Comparison of ENCODE assay signal across 9 cellular contexts in the genomic region with DNA sequence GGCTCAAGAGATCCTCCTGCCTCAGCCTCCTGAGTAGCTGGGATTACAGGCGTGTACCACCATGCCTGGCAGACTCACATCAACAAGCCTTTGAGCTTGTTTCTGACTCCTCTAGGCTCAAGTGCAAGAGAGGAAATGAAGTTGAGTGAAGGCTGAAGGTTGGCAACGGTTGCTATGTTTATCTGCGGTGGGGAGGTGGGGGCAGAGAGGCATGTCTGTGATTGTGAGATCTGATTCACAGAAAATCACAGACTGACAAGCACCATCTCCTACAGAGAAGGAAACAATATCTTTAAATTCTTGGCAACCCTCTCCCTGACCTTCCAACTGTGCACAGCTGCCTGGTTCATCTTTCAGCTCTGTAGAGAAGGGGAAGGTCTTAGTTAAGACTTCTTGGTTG. TPM values are rescaled to one million over a fixed set of nuclear protein-coding genes. Genes with fewer than 3 reads are reported as not detected.
DNase-seq lines count a peak whose midpoint lies in the region; ATAC-seq, FAIRE-seq and TF ChIP-seq lines count a peak whose summit lies in the region.
"Had no signal": no experiment of that assay in that cellular context is flagged by ENCODE, and none has a peak within 500 bp of the region (broad histone marks: within the 10 kb centered on the region; RNA-seq: fewer than 3 reads in every experiment).

No MANE protein-coding gene starts in this region.

- in situ Hi-C loops in GM13977 (cut with MboI; ENCODE audit: low pct_unique_long_range_greater_than_20kb, low sequenced_read_pairs, unreplicated experiment), result no loop called here

- no peaks in the 10 kb centered on the region for H3K27me3 ChIP-seq in lower lobe of right lung (ENCODE audit: low read depth)

- DNase-seq in GM13977 (ENCODE audit: low spot score), result peak; percentile 61
- DNase-seq in NCI-H2171 treated with DMSO at 0.1 percent for 48 hours (lab: John Stamatoyannopoulos, UW), result peak; percentile 78
- peak; percentile 75 for DNase-seq in activated T-cell treated with anti-CD3 and anti-CD28 coated beads, Interleukin-2, amount 50 U/mL, for 1 hour
- DNase-seq in lower lobe of right lung, result no peak
- DNase-seq in stimulated activated naive CD8-positive, alpha-beta T cell treated with anti-CD3 and anti-CD28 coated beads, Interleukin-15, amount 100 ng/mL, for 72 hours, result peak; percentile 63 to 76
- DNase-seq in H4 (ENCODE audit: low spot score), result no peak
- no peak for DNase-seq in HTR-8/SVneo (ENCODE audit: insufficient read length, low spot score)

- no peak overlapping the region for H3K4me3 ChIP-seq in lower lobe of right lung

- H3K9me3 ChIP-seq in lower lobe of right lung, result no peaks in the 10 kb centered on the region

- ATAC-seq in HG02610 (IDR thresholded peaks at IDR 0.05; ENCODE audit: unreplicated experiment), result peak; percentile 69
- peak; percentile 79 to 88 for ATAC-seq in lower lobe of right lung
- ATAC-seq in stimulated activated naive CD8-positive, alpha-beta T cell treated with anti-CD3 and anti-CD28 coated beads, Interleukin-15, amount 100 ng/mL, for 72 hours, result peak; percentile 99

- H3K4me3 Mint-ChIP-seq in stimulated activated naive CD8-positive, alpha-beta T cell treated with anti-CD3 and anti-CD28 coated beads, Interleukin-15, amount 100 ng/mL, for 72 hours, result peak overlapping the region; percentile 56 to 62
- H3K4me3 Mint-ChIP-seq: neural crest cell had no signal

- H3K27ac ChIP-seq in lower lobe of right lung, result no peak overlapping the region

- TF ChIP-seq CTCF in GM13977 (IDR thresholded peaks at IDR 0.05; ENCODE audit: extremely low read depth, insufficient read depth, missing control alignments), result no peak
- no peak for TF ChIP-seq CTCF in lower lobe of right lung (IDR thresholded peaks at IDR 0.05)

- peak overlapping the region; percentile 94 to 98 for H3K27ac Mint-ChIP-seq in stimulated activated naive CD8-positive, alpha-beta T cell treated with anti-CD3 and anti-CD28 coated beads, Interleukin-15, amount 100 ng/mL, for 72 hours

- H3K4me1 ChIP-seq in lower lobe of right lung, result peaks cover 8% of the 10 kb centered on the region

- peaks cover 39% of the 10 kb centered on the region for H3K4me1 Mint-ChIP-seq in stimulated activated naive CD8-positive, alpha-beta T cell treated with anti-CD3 and anti-CD28 coated beads, Interleukin-15, amount 100 ng/mL, for 72 hours

- no peaks in the 10 kb centered on the region for H3K36me3 ChIP-seq in lower lobe of right lung

- H3K9me3 Mint-ChIP-seq in stimulated activated naive CD8-positive, alpha-beta T cell treated with anti-CD3 and anti-CD28 coated beads, Interleukin-15, amount 100 ng/mL, for 72 hours, result no peaks in the 10 kb centered on the region
- H3K9me3 Mint-ChIP-seq: neural crest cell had no signal

- H3K27me3 Mint-ChIP-seq in stimulated activated naive CD8-positive, alpha-beta T cell treated with anti-CD3 and anti-CD28 coated beads, Interleukin-15, amount 100 ng/mL, for 72 hours, result no peaks in the 10 kb centered on the region

- intact Hi-C loops in lower lobe of right lung (cut with DNase I), result no loop called here

- FAIRE-seq in HTR-8/SVneo (lab: Jason Lieb, UNC), result no peak

RNA-seq across cellular contexts. Expression of a gene that starts 22.1 kb away (rescaled TPM):
- 18.1 TPM for total RNA-seq in lower lobe of right lung
- total RNA-seq in H4 (2014; rRNA removed; shearing (Covaris generic)), result not detected in 2 replicates

Comparison
In these comparisons a context has a peak if more than half of its experiments do, and no peak if none do; other contexts are left out.
1. DNase-seq: peak in GM13977 (single experiment), NCI-H2171 treated with DMSO at 0.1 percent for 48 hours (single experiment), activated T-cell treated with anti-CD3 and anti-CD28 coated beads, Interleukin-2, amount 50 U/mL, for 1 hour (single experiment) and stimulated activated naive CD8-positive, alpha-beta T cell treated with anti-CD3 and anti-CD28 coated beads, Interleukin-15, amount 100 ng/mL, for 72 hours (2 of 2); none in lower lobe of right lung (single experiment), H4 (single experiment) and HTR-8/SVneo (single experiment).
2. RNA of a gene that starts 22.1 kb away (total RNA-seq): 18.1 TPM in lower lobe of right lung (single experiment); not detected in H4; every median in the first group is over 10 times any median in the second.
3. Peak in every context shown above with its lines, with median percentiles within 50 percentile points of each other: ATAC-seq.